ENCODE assay signal across 25 cellular contexts in genomic region chr3:94887056-94887455, GRCh38.
"Had no signal": no experiment of that assay in that cellular context is flagged by ENCODE, and none has a peak within 500 bp of the region (broad histone marks: within the 10 kb centered on the region; RNA-seq: fewer than 3 reads in every experiment).

No MANE protein-coding gene starts in this region.

- H3K27ac Mint-ChIP-seq: activated CD4-positive, alpha-beta memory T cell treated with anti-CD3 and anti-CD28 coated beads for 36 hours; activated CD4-positive, alpha-beta T cell treated with anti-CD3 and anti-CD28 coated beads, Interleukin-2, amount 10 ng/mL, durations not matched to agents 7 days and 5 days; activated naive CD4-positive, alpha-beta T cell treated with anti-CD3 and anti-CD28 coated beads, Interleukin-2, amount 10 ng/mL, durations not matched to agents 7 days and 5 days; activated naive CD8-positive, alpha-beta T cell treated with anti-CD3 and anti-CD28 coated beads for 36 hours; T-cell had no signal

- H3K27me3 ChIP-seq: breast epithelium had no signal

- DNase-seq: activated CD4-positive, alpha-beta memory T cell treated with anti-CD3 and anti-CD28 coated beads for 36 hours; activated CD4-positive, alpha-beta T cell treated with anti-CD3 and anti-CD28 coated beads, Interleukin-2, amount 10 ng/mL, durations not matched to agents 7 days and 5 days; activated CD4-positive, CD25-positive, alpha-beta regulatory T cell; activated CD8-positive, alpha-beta memory T cell treated with anti-CD3 and anti-CD28 coated beads for 24 hours; activated effector memory CD4-positive, alpha-beta T cell treated with anti-CD3 and anti-CD28 coated beads, Interleukin-2, amount 50 U/mL, for 16 hours; activated naive CD4-positive, alpha-beta T cell treated with anti-CD3 and anti-CD28 coated beads, Interleukin-2, amount 10 ng/mL, durations not matched to agents 7 days and 5 days; activated naive CD8-positive, alpha-beta T cell treated with anti-CD3 and anti-CD28 coated beads for 36 hours; activated T-cell treated with anti-CD3 and anti-CD28 coated beads, Interleukin-2, amount 50 U/mL, for 4 hours; anterior cingulate cortex; caudate nucleus; KG1; NCI-H1048; NCI-H1417; NCI-H1930; NCI-H2171; NCI-H2227 treated with DMSO at 0.1 percent for 48 hours; NCI-H510A treated with DMSO at 0.1 percent for 48 hours; NCI-H69; T-cell; T-helper 2 cell; T1000 had no signal

- FAIRE-seq: TTC549 had no signal

- H3K4me1 ChIP-seq: breast epithelium had no signal

- H3K9me3 Mint-ChIP-seq: activated CD4-positive, alpha-beta T cell treated with anti-CD3 and anti-CD28 coated beads, Interleukin-2, amount 10 ng/mL, durations not matched to agents 7 days and 5 days had no signal

- H3K36me3 Mint-ChIP-seq: activated CD4-positive, alpha-beta memory T cell treated with anti-CD3 and anti-CD28 coated beads for 36 hours; activated naive CD4-positive, alpha-beta T cell treated with anti-CD3 and anti-CD28 coated beads, Interleukin-2, amount 10 ng/mL, durations not matched to agents 7 days and 5 days; activated naive CD8-positive, alpha-beta T cell treated with anti-CD3 and anti-CD28 coated beads for 36 hours; T-cell had no signal

- H3K36me3 ChIP-seq: breast epithelium had no signal

- H3K4me3 Mint-ChIP-seq: activated CD4-positive, alpha-beta memory T cell treated with anti-CD3 and anti-CD28 coated beads for 36 hours; activated CD4-positive, alpha-beta T cell treated with anti-CD3 and anti-CD28 coated beads, Interleukin-2, amount 10 ng/mL, durations not matched to agents 7 days and 5 days; activated naive CD4-positive, alpha-beta T cell treated with anti-CD3 and anti-CD28 coated beads, Interleukin-2, amount 10 ng/mL, durations not matched to agents 7 days and 5 days; activated naive CD8-positive, alpha-beta T cell treated with anti-CD3 and anti-CD28 coated beads for 36 hours; activated T-cell treated with anti-CD3 and anti-CD28 coated beads, Interleukin-2, amount 50 U/mL, for 4 hours; T-cell had no signal

- H3K9me3 ChIP-seq: breast epithelium had no signal

- H3K27me3 Mint-ChIP-seq: activated CD4-positive, alpha-beta memory T cell treated with anti-CD3 and anti-CD28 coated beads for 36 hours; activated CD4-positive, alpha-beta T cell treated with anti-CD3 and anti-CD28 coated beads, Interleukin-2, amount 10 ng/mL, durations not matched to agents 7 days and 5 days; activated naive CD4-positive, alpha-beta T cell treated with anti-CD3 and anti-CD28 coated beads, Interleukin-2, amount 10 ng/mL, durations not matched to agents 7 days and 5 days; activated naive CD8-positive, alpha-beta T cell treated with anti-CD3 and anti-CD28 coated beads for 36 hours; T-cell had no signal

- H3K27ac ChIP-seq: breast epithelium, SK-N-MC, VCaP had no signal

- H3K4me1 Mint-ChIP-seq: activated CD4-positive, alpha-beta T cell treated with anti-CD3 and anti-CD28 coated beads, Interleukin-2, amount 10 ng/mL, durations not matched to agents 7 days and 5 days; activated naive CD4-positive, alpha-beta T cell treated with anti-CD3 and anti-CD28 coated beads, Interleukin-2, amount 10 ng/mL, durations not matched to agents 7 days and 5 days; activated naive CD8-positive, alpha-beta T cell treated with anti-CD3 and anti-CD28 coated beads for 36 hours; T-cell had no signal

- H3K4me3 ChIP-seq: breast epithelium, SK-N-MC had no signal

- ATAC-seq: activated T-cell treated with anti-CD3 and anti-CD28 coated beads, Interleukin-2, amount 50 U/mL, for 4 hours; T-cell had no signal
